Comparison of ENCODE assay signal across 1 cellular context in genomic region chr9:129803679-129804065, GRCh38.
A peak's percentile ranks its signal among the peaks of the same experiment; 100 is the strongest.
TF ChIP-seq lines count a peak whose summit lies in the region.

No MANE protein-coding gene starts in this region.

TF ChIP-seq in HEK293, 187 proteins besides CTCF, POLR2A, EP300 and RAD21 (continued from another document):
- TF ChIP-seq ZNF600 (tag by site-specific recombination; IDR thresholded peaks at IDR 0.05) (no peak), ZBTB8A (tag by site-specific recombination; IDR thresholded peaks at IDR 0.05) (peak; percentile 83), GLIS2 (tag by site-specific recombination; IDR thresholded peaks at IDR 0.05) (no peak), ZNF792 (tag by site-specific recombination; IDR thresholded peaks at IDR 0.05) (no peak)
